16 cellular contexts compared by ENCODE assay signal in the genomic region with DNA sequence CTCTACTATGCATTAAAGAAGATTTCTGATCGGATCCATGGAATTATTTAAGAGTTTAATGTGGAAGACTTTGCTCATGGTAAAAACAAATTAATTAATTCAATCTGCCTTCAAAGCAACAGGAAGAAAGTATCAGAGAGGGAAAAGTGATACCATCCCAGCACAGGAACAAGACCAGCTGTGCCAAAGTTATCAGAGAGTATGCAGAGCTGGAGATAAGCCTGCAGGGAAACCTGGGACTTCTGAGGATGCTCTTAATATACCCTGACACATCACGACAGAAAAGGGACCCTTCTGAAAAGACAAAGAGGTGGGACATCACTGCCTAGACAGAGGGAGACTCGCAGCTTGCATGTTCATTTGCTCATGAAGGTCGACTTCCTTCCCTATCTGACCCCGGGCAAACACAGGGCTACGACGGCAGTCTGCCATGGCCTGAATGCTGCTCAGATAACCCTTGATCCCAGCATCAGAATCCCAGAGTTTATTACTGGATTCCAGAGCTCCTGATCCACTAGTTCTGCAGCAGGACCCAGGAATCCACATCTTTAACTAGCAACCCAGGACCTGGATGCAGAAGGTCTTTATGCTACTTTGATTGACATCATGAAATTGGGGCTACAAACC.
"Had no signal": no experiment of that assay in that cellular context is flagged by ENCODE, and none has a peak within 500 bp of the region (broad histone marks: within the 10 kb centered on the region; RNA-seq: fewer than 3 reads in every experiment).

No MANE protein-coding gene starts in this region.

- H3K36me3 ChIP-seq: esophagus muscularis mucosa, gastrocnemius medialis, left ventricle myocardium inferior, uterus had no signal

- H3K4me2 ChIP-seq: smooth muscle cell had no signal

- H3K27me3 ChIP-seq: dorsolateral prefrontal cortex, esophagus muscularis mucosa, gastrocnemius medialis, uterus had no signal

- H3K27ac ChIP-seq: coronary artery, epithelial cell of prostate, esophagus muscularis mucosa, gastrocnemius medialis, left ventricle myocardium inferior, uterus had no signal

- DNase-seq: dorsolateral prefrontal cortex; effector CD8-positive, alpha-beta T cell; gastrocnemius medialis; left ventricle myocardium inferior; mesenchymal stem cell; naive thymus-derived CD4-positive, alpha-beta T cell; right cardiac atrium; stimulated activated CD4-positive, alpha-beta T cell treated with anti-CD3 and anti-CD28 coated beads, Interleukin-2, amount 100 ng/mL, for 48 hours; stimulated activated naive CD4-positive, alpha-beta T cell treated with Interleukin-2 at 50 U/mL for 16 hours; uterus had no signal

- H3K9me3 ChIP-seq: esophagus muscularis mucosa, gastrocnemius medialis, left ventricle myocardium inferior, uterus had no signal

- ATAC-seq: gastrocnemius medialis; naive thymus-derived CD4-positive, alpha-beta T cell; right cardiac atrium had no signal

- H3K4me3 ChIP-seq: coronary artery, dorsolateral prefrontal cortex, esophagus muscularis mucosa, gastrocnemius medialis, left ventricle myocardium inferior, lung, smooth muscle cell, uterus had no signal

- H3K4me1 ChIP-seq: gastrocnemius medialis had no signal

- FAIRE-seq: keratinocyte had no signal
